ENCODE assay signal across 10 cellular contexts in genomic region chr3:171326717-171327440, GRCh38.
"Had no signal": no experiment of that assay in that cellular context is flagged by ENCODE, and none has a peak within 500 bp of the region (broad histone marks: within the 10 kb centered on the region; RNA-seq: fewer than 3 reads in every experiment).

No MANE protein-coding gene starts in this region.

- H3K36me3 ChIP-seq: esophagus muscularis mucosa had no signal

- H3K27me3 ChIP-seq: esophagus muscularis mucosa had no signal

- H3K27ac ChIP-seq: esophagus muscularis mucosa had no signal

- H3K9me3 Mint-ChIP-seq: nephron progenitor cell; stimulated activated naive CD8-positive, alpha-beta T cell treated with anti-CD3 and anti-CD28 coated beads, Interleukin-15, Interleukin-2, amounts not matched to agents 100 ng/mL and 50 ng/mL, for 24 hours had no signal

- H3K27ac Mint-ChIP-seq: activated CD4-positive, alpha-beta T cell treated with anti-CD3 and anti-CD28 coated beads, Interleukin-2, amount 10 ng/mL, durations not matched to agents 7 days and 5 days; activated naive CD4-positive, alpha-beta T cell treated with anti-CD3 and anti-CD28 coated beads for 36 hours; nephron progenitor cell; stimulated activated naive CD8-positive, alpha-beta T cell treated with anti-CD3 and anti-CD28 coated beads, Interleukin-15, Interleukin-2, amounts not matched to agents 100 ng/mL and 50 ng/mL, for 24 hours had no signal

- ATAC-seq: mucosa of descending colon had no signal

- H3K27me3 Mint-ChIP-seq: activated CD4-positive, alpha-beta T cell treated with anti-CD3 and anti-CD28 coated beads, Interleukin-2, amount 10 ng/mL, durations not matched to agents 7 days and 5 days; stimulated activated naive CD8-positive, alpha-beta T cell treated with anti-CD3 and anti-CD28 coated beads, Interleukin-15, Interleukin-2, amounts not matched to agents 100 ng/mL and 50 ng/mL, for 24 hours had no signal

- H3K4me3 ChIP-seq: esophagus muscularis mucosa, mucosa of descending colon had no signal

- H3K9me3 ChIP-seq: esophagus muscularis mucosa, mucosa of descending colon had no signal

- DNase-seq: activated CD4-positive, alpha-beta T cell treated with anti-CD3 and anti-CD28 coated beads, Interleukin-2, amount 10 ng/mL, durations not matched to agents 7 days and 5 days; activated CD4-positive, CD25-positive, alpha-beta regulatory T cell; activated CD8-positive, alpha-beta memory T cell treated with anti-CD3 and anti-CD28 coated beads for 24 hours; activated naive CD4-positive, alpha-beta T cell treated with anti-CD3 and anti-CD28 coated beads for 36 hours; glutamatergic neuron; mucosa of descending colon; nephron progenitor cell; stimulated activated CD4-positive, alpha-beta T cell treated with anti-CD3 and anti-CD28 coated beads, Interleukin-12 subunit alpha, Interleukin-12 subunit beta, amount 100 ng/mL, for 4 hours had no signal

- H3K4me3 Mint-ChIP-seq: activated CD4-positive, alpha-beta T cell treated with anti-CD3 and anti-CD28 coated beads, Interleukin-2, amount 10 ng/mL, durations not matched to agents 7 days and 5 days; activated naive CD4-positive, alpha-beta T cell treated with anti-CD3 and anti-CD28 coated beads for 36 hours; nephron progenitor cell; stimulated activated naive CD8-positive, alpha-beta T cell treated with anti-CD3 and anti-CD28 coated beads, Interleukin-15, Interleukin-2, amounts not matched to agents 100 ng/mL and 50 ng/mL, for 24 hours had no signal
